12 cellular contexts compared by ENCODE assay signal in genomic region chr7:47520408-47520807, GRCh38.
A peak's percentile ranks its signal among the peaks of the same experiment; 100 is the strongest.
DNase-seq lines count a peak whose midpoint lies in the region; ATAC-seq, FAIRE-seq and TF ChIP-seq lines count a peak whose summit lies in the region.
"Had no signal": no experiment of that assay in that cellular context is flagged by ENCODE, and none has a peak within 500 bp of the region (broad histone marks: within the 10 kb centered on the region; RNA-seq: fewer than 3 reads in every experiment).

No MANE protein-coding gene starts in this region.

- intact Hi-C loops in kidney (cut with DNase I), result no loop called here

- no peak overlapping the region for H3K9ac ChIP-seq in kidney (ENCODE audit: low read length in 2 of 2)
- H3K9ac ChIP-seq in skeletal muscle tissue (ENCODE audit: low read depth in 1 of 3, low read length in 3 of 3), result no peak overlapping the region

- H3K27me3 ChIP-seq in skeletal muscle tissue (ENCODE audit: control insufficient read depth in 3 of 3, insufficient read depth in 3 of 3, low read length in 3 of 3), result no peaks in the 10 kb centered on the region

- no peak for FAIRE-seq in kidney (lab: Jason Lieb, UNC)

- H3K9me3 Mint-ChIP-seq in brain, result no peaks in the 10 kb centered on the region
- H3K9me3 Mint-ChIP-seq: activated T-cell treated with anti-CD3 and anti-CD28 coated beads, Interleukin-2, amount 50 U/mL, for 24 hours had no signal

- H3K36me3 Mint-ChIP-seq in brain, result peaks cover 14% of the 10 kb centered on the region

- H3K4me3 ChIP-seq in kidney (ENCODE audit: low read length in 2 of 2), result no peak overlapping the region
- H3K4me3 ChIP-seq in skeletal muscle tissue (ENCODE audit: low read length in 3 of 3), result no peak overlapping the region

- DNase-seq in GM04503 (ENCODE audit: low read depth) (peak; percentile 98), kidney (peak; percentile 67), DMS53 (lab: John Stamatoyannopoulos, UW) (no peak), NCI-H2081 treated with DMSO at 0.1 percent for 48 hours (lab: John Stamatoyannopoulos, UW) (no peak), LoVo (ENCODE audit: low spot score) (no peak)
- DNase-seq: activated T-cell treated with anti-CD3 and anti-CD28 coated beads, Interleukin-2, amount 50 U/mL, for 24 hours; kidney glomerular epithelial cell; NCI-H524; T-helper 1 cell had no signal

- peak overlapping the region in 2 of 5 experiments; percentile 2 to 5 for H3K4me3 Mint-ChIP-seq in brain
- H3K4me3 Mint-ChIP-seq: activated T-cell treated with anti-CD3 and anti-CD28 coated beads, Interleukin-2, amount 50 U/mL, for 24 hours had no signal

- H3K4me1 ChIP-seq in kidney (ENCODE audit: control insufficient read depth in 1 of 2, insufficient read depth in 1 of 2, low read depth in 1 of 2, low read length in 2 of 2) (peaks cover 12 to 15% of the 10 kb centered on the region in 2 donors), skeletal muscle tissue (ENCODE audit: control insufficient read depth in 3 of 3, insufficient read depth in 3 of 3, low read length in 3 of 3) (peaks cover 10 to 17% (median 17%) of the 10 kb centered on the region in 3 donors)

- H3K4me1 Mint-ChIP-seq in brain, result peaks cover 13% of the 10 kb centered on the region

- peak overlapping the region; percentile 48 to 73 for H3K27ac ChIP-seq in kidney (ENCODE audit: low read depth in 2 of 2, low read length in 2 of 2)
- H3K27ac ChIP-seq in skeletal muscle tissue (ENCODE audit: low read depth, low read length), result peak overlapping the region; percentile 46

- no peak for ATAC-seq in GM21717 (IDR thresholded peaks at IDR 0.05; ENCODE audit: unreplicated experiment)

- H3K9me3 ChIP-seq in kidney (ENCODE audit: control insufficient read depth in 1 of 2, low read length in 2 of 2), result no peaks in the 10 kb centered on the region
- no peaks in the 10 kb centered on the region for H3K9me3 ChIP-seq in skeletal muscle tissue (ENCODE audit: control insufficient read depth in 3 of 3, low read length in 3 of 3)

- H3K27me3 Mint-ChIP-seq in brain, result peaks cover 7% of the 10 kb centered on the region
- H3K27me3 Mint-ChIP-seq: activated T-cell treated with anti-CD3 and anti-CD28 coated beads, Interleukin-2, amount 50 U/mL, for 24 hours had no signal

- TF ChIP-seq CTCF in brain (conservative IDR thresholded peaks at IDR 0.05) (no peak), kidney (IDR thresholded peaks at IDR 0.05; ENCODE audit: borderline replicate concordance, extremely low read depth, insufficient read depth) (no peak)

- H3K27ac Mint-ChIP-seq in brain, result peak overlapping the region in 4 of 5 experiments; percentile 2 to 86 (median 80)
- H3K27ac Mint-ChIP-seq: activated T-cell treated with anti-CD3 and anti-CD28 coated beads, Interleukin-2, amount 50 U/mL, for 24 hours had no signal

- peaks cover 8 to 34% of the 10 kb centered on the region in 2 donors for H3K36me3 ChIP-seq in kidney (ENCODE audit: control insufficient read depth in 1 of 2, insufficient read depth in 2 of 2, low read length in 2 of 2)
- peaks cover under 1 to 9% (median 2%) of the 10 kb centered on the region in 3 donors for H3K36me3 ChIP-seq in skeletal muscle tissue (ENCODE audit: control insufficient read depth in 3 of 3, insufficient read depth in 3 of 3, low read length in 3 of 3)

Comparison
In these comparisons a context has a peak if more than half of its experiments do, and no peak if none do; other contexts are left out.
1. DNase-seq: peak in GM04503 (single experiment) and kidney (single experiment); none in DMS53 (single experiment), NCI-H2081 treated with DMSO at 0.1 percent for 48 hours (single experiment) and LoVo (single experiment).